Comparison of ENCODE assay signal across 1 cellular context in the genomic region with DNA sequence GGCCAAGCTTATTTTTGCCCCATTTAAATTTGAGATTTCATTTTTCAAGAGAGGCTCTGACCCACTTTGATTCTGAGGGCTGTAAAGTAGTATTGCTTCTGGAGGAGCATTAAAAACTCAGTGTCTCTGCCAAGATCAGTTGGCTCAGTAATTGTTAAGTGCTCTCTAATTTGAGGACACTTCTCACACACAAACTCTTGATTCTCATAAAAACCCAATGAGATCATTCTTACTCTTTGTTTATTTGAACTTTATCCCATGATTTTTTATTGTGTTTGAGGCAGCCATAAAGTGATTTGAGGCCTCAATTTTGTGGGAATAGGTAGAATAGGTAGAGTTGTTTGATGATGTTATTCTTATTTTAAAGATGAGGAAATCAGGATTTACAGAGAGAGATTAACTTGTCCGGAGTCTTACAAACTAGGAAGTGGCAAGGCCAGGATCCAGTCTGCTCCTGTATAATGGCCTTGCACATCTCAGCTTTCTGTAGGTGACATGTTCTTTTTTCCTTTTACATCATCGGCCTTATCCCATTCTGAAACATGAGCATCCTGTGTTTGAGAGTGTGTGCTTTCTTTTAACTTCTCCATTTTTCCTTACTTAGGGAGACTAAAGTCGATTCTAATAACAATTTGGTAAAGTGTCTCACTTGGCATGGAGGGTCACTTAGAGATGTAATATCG.
TF ChIP-seq lines count a peak whose summit lies in the region.

No MANE protein-coding gene starts in this region.

TF ChIP-seq in HEK293, 187 proteins besides CTCF, POLR2A, EP300 and RAD21 (continued from another document and continues in another):
- TF ChIP-seq ZNF280D (tag by site-specific recombination; IDR thresholded peaks at IDR 0.05) (no peak), ZNF48 (tag by site-specific recombination; IDR thresholded peaks at IDR 0.05) (no peak), GLI4 (tag by site-specific recombination; IDR thresholded peaks at IDR 0.05) (no peak), HIC1 (tag by site-specific recombination; IDR thresholded peaks at IDR 0.05) (peak; percentile 91), ZBTB20 (tag by site-specific recombination; IDR thresholded peaks at IDR 0.05) (0 out of 2 replicates have a peak, but pooled peaks have one; percentile 7), ZNF585B (tag by site-specific recombination; IDR thresholded peaks at IDR 0.05) (no peak), ZNF776 (tag by site-specific recombination; IDR thresholded peaks at IDR 0.05; ENCODE audit: borderline replicate concordance) (no peak), TRIM28 (IDR thresholded peaks at IDR 0.05; ENCODE audit: borderline replicate concordance, low read length) (no peak), ZNF114 (tag by site-specific recombination; IDR thresholded peaks at IDR 0.05) (no peak), ZNF558 (tag by site-specific recombination; IDR thresholded peaks at IDR 0.05) (peak; percentile 72; the same call in 1 of the 2 replicates), PBX3 (CRISPR knock-in tag; IDR thresholded peaks at IDR 0.05) (no peak), PRDM6 (tag by site-specific recombination; IDR thresholded peaks at IDR 0.05) (peak; percentile 99), ZBTB10 (tag by site-specific recombination; IDR thresholded peaks at IDR 0.05) (no peak), ZNF549 (tag by site-specific recombination; IDR thresholded peaks at IDR 0.05) (no peak), ZNF610 (tag by site-specific recombination; IDR thresholded peaks at IDR 0.05; ENCODE audit: borderline replicate concordance) (0 out of 2 replicates have a peak, but pooled peaks have one; percentile 74), ZNF692 (tag by site-specific recombination; IDR thresholded peaks at IDR 0.05) (peak; percentile 77), ZFP37 (tag by site-specific recombination; IDR thresholded peaks at IDR 0.05) (peak; percentile 31; the same call in 1 of the 2 replicates), GFI1B (tag by site-specific recombination; IDR thresholded peaks at IDR 0.05) (peak; percentile 92), ZNF768 (tag by site-specific recombination; IDR thresholded peaks at IDR 0.05) (no peak), ZNF791 (tag by site-specific recombination; IDR thresholded peaks at IDR 0.05) (no peak), AEBP2 (tag by site-specific recombination; IDR thresholded peaks at IDR 0.05; ENCODE audit: borderline replicate concordance) (no peak)
- TF ChIP-seq, protein P1, sequence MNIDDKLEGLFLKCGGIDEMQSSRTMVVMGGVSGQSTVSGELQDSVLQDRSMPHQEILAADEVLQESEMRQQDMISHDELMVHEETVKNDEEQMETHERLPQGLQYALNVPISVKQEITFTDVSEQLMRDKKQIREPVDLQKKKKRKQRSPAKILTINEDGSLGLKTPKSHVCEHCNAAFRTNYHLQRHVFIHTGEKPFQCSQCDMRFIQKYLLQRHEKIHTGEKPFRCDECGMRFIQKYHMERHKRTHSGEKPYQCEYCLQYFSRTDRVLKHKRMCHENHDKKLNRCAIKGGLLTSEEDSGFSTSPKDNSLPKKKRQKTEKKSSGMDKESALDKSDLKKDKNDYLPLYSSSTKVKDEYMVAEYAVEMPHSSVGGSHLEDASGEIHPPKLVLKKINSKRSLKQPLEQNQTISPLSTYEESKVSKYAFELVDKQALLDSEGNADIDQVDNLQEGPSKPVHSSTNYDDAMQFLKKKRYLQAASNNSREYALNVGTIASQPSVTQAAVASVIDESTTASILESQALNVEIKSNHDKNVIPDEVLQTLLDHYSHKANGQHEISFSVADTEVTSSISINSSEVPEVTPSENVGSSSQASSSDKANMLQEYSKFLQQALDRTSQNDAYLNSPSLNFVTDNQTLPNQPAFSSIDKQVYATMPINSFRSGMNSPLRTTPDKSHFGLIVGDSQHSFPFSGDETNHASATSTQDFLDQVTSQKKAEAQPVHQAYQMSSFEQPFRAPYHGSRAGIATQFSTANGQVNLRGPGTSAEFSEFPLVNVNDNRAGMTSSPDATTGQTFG (tag by site-specific recombination; IDR thresholded peaks at IDR 0.05; ENCODE audit: borderline replicate concordance): no peak
- TF ChIP-seq, protein P2, sequence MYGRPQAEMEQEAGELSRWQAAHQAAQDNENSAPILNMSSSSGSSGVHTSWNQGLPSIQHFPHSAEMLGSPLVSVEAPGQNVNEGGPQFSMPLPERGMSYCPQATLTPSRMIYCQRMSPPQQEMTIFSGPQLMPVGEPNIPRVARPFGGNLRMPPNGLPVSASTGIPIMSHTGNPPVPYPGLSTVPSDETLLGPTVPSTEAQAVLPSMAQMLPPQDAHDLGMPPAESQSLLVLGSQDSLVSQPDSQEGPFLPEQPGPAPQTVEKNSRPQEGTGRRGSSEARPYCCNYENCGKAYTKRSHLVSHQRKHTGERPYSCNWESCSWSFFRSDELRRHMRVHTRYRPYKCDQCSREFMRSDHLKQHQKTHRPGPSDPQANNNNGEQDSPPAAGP (tag by site-specific recombination; IDR thresholded peaks at IDR 0.05): no peak
- TF ChIP-seq, protein P3, sequence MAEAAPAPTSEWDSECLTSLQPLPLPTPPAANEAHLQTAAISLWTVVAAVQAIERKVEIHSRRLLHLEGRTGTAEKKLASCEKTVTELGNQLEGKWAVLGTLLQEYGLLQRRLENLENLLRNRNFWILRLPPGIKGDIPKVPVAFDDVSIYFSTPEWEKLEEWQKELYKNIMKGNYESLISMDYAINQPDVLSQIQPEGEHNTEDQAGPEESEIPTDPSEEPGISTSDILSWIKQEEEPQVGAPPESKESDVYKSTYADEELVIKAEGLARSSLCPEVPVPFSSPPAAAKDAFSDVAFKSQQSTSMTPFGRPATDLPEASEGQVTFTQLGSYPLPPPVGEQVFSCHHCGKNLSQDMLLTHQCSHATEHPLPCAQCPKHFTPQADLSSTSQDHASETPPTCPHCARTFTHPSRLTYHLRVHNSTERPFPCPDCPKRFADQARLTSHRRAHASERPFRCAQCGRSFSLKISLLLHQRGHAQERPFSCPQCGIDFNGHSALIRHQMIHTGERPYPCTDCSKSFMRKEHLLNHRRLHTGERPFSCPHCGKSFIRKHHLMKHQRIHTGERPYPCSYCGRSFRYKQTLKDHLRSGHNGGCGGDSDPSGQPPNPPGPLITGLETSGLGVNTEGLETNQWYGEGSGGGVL (tag by site-specific recombination; IDR thresholded peaks at IDR 0.05): peak; percentile 77
- TF ChIP-seq, protein P4, sequence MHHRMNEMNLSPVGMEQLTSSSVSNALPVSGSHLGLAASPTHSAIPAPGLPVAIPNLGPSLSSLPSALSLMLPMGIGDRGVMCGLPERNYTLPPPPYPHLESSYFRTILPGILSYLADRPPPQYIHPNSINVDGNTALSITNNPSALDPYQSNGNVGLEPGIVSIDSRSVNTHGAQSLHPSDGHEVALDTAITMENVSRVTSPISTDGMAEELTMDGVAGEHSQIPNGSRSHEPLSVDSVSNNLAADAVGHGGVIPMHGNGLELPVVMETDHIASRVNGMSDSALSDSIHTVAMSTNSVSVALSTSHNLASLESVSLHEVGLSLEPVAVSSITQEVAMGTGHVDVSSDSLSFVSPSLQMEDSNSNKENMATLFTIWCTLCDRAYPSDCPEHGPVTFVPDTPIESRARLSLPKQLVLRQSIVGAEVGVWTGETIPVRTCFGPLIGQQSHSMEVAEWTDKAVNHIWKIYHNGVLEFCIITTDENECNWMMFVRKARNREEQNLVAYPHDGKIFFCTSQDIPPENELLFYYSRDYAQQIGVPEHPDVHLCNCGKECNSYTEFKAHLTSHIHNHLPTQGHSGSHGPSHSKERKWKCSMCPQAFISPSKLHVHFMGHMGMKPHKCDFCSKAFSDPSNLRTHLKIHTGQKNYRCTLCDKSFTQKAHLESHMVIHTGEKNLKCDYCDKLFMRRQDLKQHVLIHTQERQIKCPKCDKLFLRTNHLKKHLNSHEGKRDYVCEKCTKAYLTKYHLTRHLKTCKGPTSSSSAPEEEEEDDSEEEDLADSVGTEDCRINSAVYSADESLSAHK (tag by site-specific recombination; IDR thresholded peaks at IDR 0.05): peak; percentile 83
